10 cellular contexts compared by ENCODE assay signal in genomic region chr16:2211923-2212347, GRCh38. TPM values are rescaled to one million over a fixed set of nuclear protein-coding genes. Genes with fewer than 3 reads are reported as not detected.
DNase-seq lines count a peak whose midpoint lies in the region; ATAC-seq and TF ChIP-seq lines count a peak whose summit lies in the region.
"Had no signal": no experiment of that assay in that cellular context is flagged by ENCODE, and none has a peak within 500 bp of the region (broad histone marks: within the 10 kb centered on the region; RNA-seq: fewer than 3 reads in every experiment).

No MANE protein-coding gene starts in this region.

- in situ Hi-C loops in G401 (cut with HindIII; ENCODE audit: low sequenced_read_pairs) = no loop called here

- H3K4me3 ChIP-seq in epithelial cell of proximal tubule (ENCODE audit: low read depth, low read length) (peak overlapping the region; percentile 69), skeletal muscle tissue (ENCODE audit: low read length in 3 of 3) (peak overlapping the region; percentile 45 to 54 (median 48))
- H3K4me3 ChIP-seq: colonic mucosa had no signal

- H3K27ac ChIP-seq in skeletal muscle tissue (ENCODE audit: low read depth, low read length) = peak overlapping the region; percentile 75

- DNase-seq in activated CD8-positive, alpha-beta memory T cell treated with anti-CD3 and anti-CD28 coated beads for 24 hours = peak; percentile 63
- DNase-seq in activated CD8-positive, alpha-beta memory T cell treated with anti-CD3 and anti-CD28 coated beads, Interleukin-2, amount 50 U/mL, for 4 hours = no peak
- DNase-seq in epithelial cell of proximal tubule (ENCODE audit: low read depth) (no peak), omental fat pad (ENCODE audit: low spot score) (no peak), G401 (ENCODE audit: low spot score) (no peak), COLO668 (lab: John Stamatoyannopoulos, UW; ENCODE audit: unreplicated experiment) (no peak)
- DNase-seq: colonic mucosa, NCI-H2171 had no signal

- TF ChIP-seq POLR2A in Raji (IDR thresholded peaks at IDR 0.05; ENCODE audit: insufficient read depth, low read depth, low read length) = peak; percentile 58

- no peaks in the 10 kb centered on the region for H3K9me3 ChIP-seq in skeletal muscle tissue (ENCODE audit: control insufficient read depth in 3 of 3, low read length in 3 of 3)
- H3K9me3 ChIP-seq: colonic mucosa had no signal

- TF ChIP-seq CTCF in epithelial cell of proximal tubule (conservative IDR thresholded peaks at IDR 0.05; ENCODE audit: low read depth, low read length) (no peak), omental fat pad (IDR thresholded peaks at IDR 0.05) (no peak)

- H3K36me3 ChIP-seq in skeletal muscle tissue (ENCODE audit: control insufficient read depth in 3 of 3, insufficient read depth in 3 of 3, low read length in 3 of 3) = peaks cover 25 to 31% (median 26%) of the 10 kb centered on the region in 3 donors

- H3K9ac ChIP-seq in skeletal muscle tissue (ENCODE audit: low read depth in 1 of 3, low read length in 3 of 3) = peak overlapping the region; percentile 38 to 98 (median 82)

- H3K27me3 ChIP-seq in skeletal muscle tissue (ENCODE audit: control insufficient read depth in 3 of 3, insufficient read depth in 3 of 3, low read length in 3 of 3) = no peaks in the 10 kb centered on the region
- H3K27me3 ChIP-seq: colonic mucosa had no signal

- H3K4me1 ChIP-seq in skeletal muscle tissue (ENCODE audit: control insufficient read depth in 3 of 3, insufficient read depth in 3 of 3, low read length in 3 of 3) = peaks cover 47 to 64% (median 51%) of the 10 kb centered on the region in 3 donors

- no peak for ATAC-seq in omental fat pad (ENCODE audit: low FRiP score)

RNA-seq across cellular contexts. Expression of gene BRICD5, which starts 1.3 kb away (rescaled TPM):
- 5.3 and 10.1 TPM in 2 replicates for total RNA-seq in epithelial cell of proximal tubule
- 2.1 TPM for total RNA-seq in skeletal muscle tissue
- 10 to 100 TPM in 1 of 4 donors, 1 to 10 TPM in 3; 1.5 to 10.1 (median 4.3) TPM for total RNA-seq in omental fat pad
- total RNA-seq in G401 (2014; rRNA removed; shearing (Covaris generic)) = 1.9 and 2.1 TPM in 2 replicates

RNA-seq across cellular contexts. Expression of gene PGP, which starts 2.7 kb away (rescaled TPM):
- total RNA-seq in epithelial cell of proximal tubule (29.3 and 58.3 TPM in 2 replicates), skeletal muscle tissue (9.9 TPM), omental fat pad (10 to 100 TPM in 1 of 4 donors, 1 to 10 TPM in 3; 8.1 to 10.4 (median 9.6) TPM)
- 47.8 and 70.9 TPM in 2 replicates for total RNA-seq in G401 (2014; rRNA removed; shearing (Covaris generic))

RNA-seq across cellular contexts. Expression of gene MLST8, which starts 6.7 kb away (rescaled TPM):
- 98.2 and 134 TPM in 2 replicates for total RNA-seq in epithelial cell of proximal tubule
- total RNA-seq in skeletal muscle tissue = 7.8 TPM
- 10 to 100 TPM; 29.8 to 44.6 (median 34.6) TPM for total RNA-seq in omental fat pad
- total RNA-seq in G401 (2014; rRNA removed; shearing (Covaris generic)) = 34.8 and 86.2 TPM in 2 replicates

RNA-seq across cellular contexts. Expression of gene E4F1, which starts 11.5 kb away (rescaled TPM):
- total RNA-seq in epithelial cell of proximal tubule (33.7 and 36.4 TPM in 2 replicates), skeletal muscle tissue (12.5 TPM), omental fat pad (10 to 100 TPM; 18.3 to 39.6 (median 25.7) TPM)
- 40.4 and 59.4 TPM in 2 replicates for total RNA-seq in G401 (2014; rRNA removed; shearing (Covaris generic))

RNA-seq across cellular contexts. Expression of gene CASKIN1, which starts 15.5 kb away (rescaled TPM):
- total RNA-seq in epithelial cell of proximal tubule (0.07 and 0.12 TPM in 2 replicates), skeletal muscle tissue (0.52 TPM), omental fat pad (under 1 TPM; 0.12 to 0.19 (median 0.14) TPM)
- 0.80 and 4.2 TPM in 2 replicates for total RNA-seq in G401 (2014; rRNA removed; shearing (Covaris generic))
